9 cellular contexts compared by ENCODE assay signal in genomic region chr7:98802088-98802780, GRCh38.
DNase-seq lines count a peak whose midpoint lies in the region; ATAC-seq and TF ChIP-seq lines count a peak whose summit lies in the region.
"Had no signal": no experiment of that assay in that cellular context is flagged by ENCODE, and none has a peak within 500 bp of the region (broad histone marks: within the 10 kb centered on the region; RNA-seq: fewer than 3 reads in every experiment).

No MANE protein-coding gene starts in this region.

- H3K4ac ChIP-seq in mesendoderm (ENCODE audit: low read depth, low read length): no peak overlapping the region

- H2BK15ac ChIP-seq in mesendoderm (replicated peaks; ENCODE audit: low read depth): no peak overlapping the region

- no peaks in the 10 kb centered on the region for H3K9me3 ChIP-seq in effector memory CD4-positive, alpha-beta T cell (ENCODE audit: control insufficient read depth, low read length)

- no peak overlapping the region for H4K5ac ChIP-seq in mesendoderm (ENCODE audit: low read length)

- H3K36me3 ChIP-seq in mesendoderm (ENCODE audit: control insufficient read depth, insufficient read depth, low read length): no peaks in the 10 kb centered on the region
- H3K36me3 ChIP-seq in effector memory CD4-positive, alpha-beta T cell (ENCODE audit: control insufficient read depth, insufficient read depth, low read length): no peaks in the 10 kb centered on the region

- no peaks in the 10 kb centered on the region for H3K27me3 ChIP-seq in mesendoderm (ENCODE audit: insufficient read depth, low read length, poor library complexity)
- H3K27me3 ChIP-seq in effector memory CD4-positive, alpha-beta T cell (replicated peaks; ENCODE audit: control insufficient read depth, insufficient read depth, low read length, poor library complexity, severe bottlenecking): no peaks in the 10 kb centered on the region

- H4K8ac ChIP-seq in mesendoderm (ENCODE audit: low read depth, low read length): no peak overlapping the region

- H3K4me3 ChIP-seq in astrocyte of the cerebellum (ENCODE audit: low read depth, low read length) (no peak overlapping the region), mesendoderm (ENCODE audit: low read length) (no peak overlapping the region)
- H3K4me3 ChIP-seq in effector memory CD4-positive, alpha-beta T cell (ENCODE audit: insufficient read depth, low read depth, low read length, poor library complexity, severe bottlenecking): no peak overlapping the region

- no peak for TF ChIP-seq CTCF in astrocyte of the cerebellum (IDR thresholded peaks at IDR 0.05; ENCODE audit: low read depth, low read length, missing control alignments)

- H3K79me1 ChIP-seq in mesendoderm (ENCODE audit: low read length): no peaks in the 10 kb centered on the region

- H2AK5ac ChIP-seq in mesendoderm (ENCODE audit: low read length): no peak overlapping the region

- H3K4me1 ChIP-seq in mesendoderm (ENCODE audit: control insufficient read depth, low read depth, low read length): no peaks in the 10 kb centered on the region
- H3K4me1 ChIP-seq in effector memory CD4-positive, alpha-beta T cell (ENCODE audit: control insufficient read depth, insufficient read depth, low read length, poor library complexity, severe bottlenecking): no peaks in the 10 kb centered on the region

- no peak overlapping the region for H2BK120ac ChIP-seq in mesendoderm (ENCODE audit: low read depth, low read length)

- peak; percentile 91 for ATAC-seq in GM19395 (IDR thresholded peaks at IDR 0.05; ENCODE audit: unreplicated experiment)
- ATAC-seq in HG03108 (IDR thresholded peaks at IDR 0.05; ENCODE audit: unreplicated experiment): peak; percentile 86
- ATAC-seq: Panc1 had no signal

- no peak overlapping the region for H3K23ac ChIP-seq in mesendoderm (ENCODE audit: low read length)

- H3K9ac ChIP-seq in mesendoderm (ENCODE audit: low read length): no peak overlapping the region

- no peak overlapping the region for H3K27ac ChIP-seq in mesendoderm (ENCODE audit: low read depth, low read length)
- H3K27ac ChIP-seq in effector memory CD4-positive, alpha-beta T cell (ENCODE audit: insufficient read depth, low read length, poor library complexity, severe bottlenecking): no peak overlapping the region

- no CpG with 5 or more reads among the region's 7 CpGs for WGBS in mesendoderm (ENCODE audit: extremely low coverage, insufficient coverage, low lambda C conversion rate)

- H3K4me2 ChIP-seq in mesendoderm (ENCODE audit: low read length): no peak overlapping the region

- no peak overlapping the region for H2BK5ac ChIP-seq in mesendoderm (ENCODE audit: low read length)

- DNase-seq in ELF-1 (ENCODE audit: low read depth, low spot score) (peak; percentile 66), NCI-H2227 treated with DMSO at 0.1 percent for 48 hours (lab: John Stamatoyannopoulos, UW) (peak; percentile 86), astrocyte of the cerebellum (ENCODE audit: low read depth) (peak; percentile 51), mesendoderm (peak; percentile 85), foreskin melanocyte (no peak)
- no peak for DNase-seq in effector memory CD4-positive, alpha-beta T cell

- no peaks in the 10 kb centered on the region for H3K79me2 ChIP-seq in mesendoderm (ENCODE audit: control insufficient read depth, insufficient read depth, low read length)

- H3K18ac ChIP-seq in mesendoderm (ENCODE audit: low read length): no peak overlapping the region

- in situ Hi-C loops in astrocyte of the cerebellum (cut with HindIII; ENCODE audit: low sequenced_read_pairs): no loop called here

- no peak overlapping the region for H3K56ac ChIP-seq in mesendoderm (ENCODE audit: low read length)

Comparison
In these comparisons a context has a peak if more than half of its experiments do, and no peak if none do; other contexts are left out.
1. DNase-seq: peak in ELF-1 (single experiment), NCI-H2227 treated with DMSO at 0.1 percent for 48 hours (single experiment), astrocyte of the cerebellum (single experiment) and mesendoderm (single experiment); none in effector memory CD4-positive, alpha-beta T cell (0 of 3) and foreskin melanocyte (single experiment).